Comparison of ENCODE assay signal across 13 cellular contexts in genomic region chr17:42392664-42393415, GRCh38. TPM values are rescaled to one million over a fixed set of nuclear protein-coding genes. Genes with fewer than 3 reads are reported as not detected.
DNase-seq lines count a peak whose midpoint lies in the region; ATAC-seq and TF ChIP-seq lines count a peak whose summit lies in the region.
"Had no signal": no experiment of that assay in that cellular context is flagged by ENCODE, and none has a peak within 500 bp of the region (broad histone marks: within the 10 kb centered on the region; RNA-seq: fewer than 3 reads in every experiment).

No MANE protein-coding gene starts in this region.

- H3K9me3 Mint-ChIP-seq in T-helper 2 cell treated with Interferon-gamma antibody and Interleukin-4, amounts not matched to agents 5 μg/mL and 100 μg/mL, for 36 hours, result no peaks in the 10 kb centered on the region
- H3K9me3 Mint-ChIP-seq in activated CD8-positive, alpha-beta T cell treated with anti-CD3 and anti-CD28 coated beads, Interleukin-2, amount 10 ng/mL, durations not matched to agents 7 days and 5 days (ENCODE audit: insufficient read depth), result no peaks in the 10 kb centered on the region
- H3K9me3 Mint-ChIP-seq in naive thymus-derived CD4-positive, alpha-beta T cell, result no peaks in the 10 kb centered on the region

- POLR2A ChIA-PET in activated CD8-positive, alpha-beta T cell treated with anti-CD3 and anti-CD28 coated beads, Interleukin-2, amount 10 ng/mL, durations not matched to agents 7 days and 5 days (lab: Charles Lee), result no interaction called here
- POLR2A ChIA-PET in naive thymus-derived CD4-positive, alpha-beta T cell (lab: Charles Lee), result interaction anchor here (0.8 kb wide), 1 partner anchor 67 kb away, joined by 3 read pairs; no protein-coding TSS in a partner anchor

- intact Hi-C loops in naive thymus-derived CD4-positive, alpha-beta T cell (cut with micrococcal nuclease), result no loop called here
- intact Hi-C loops in tibial artery (cut with DNase I; ENCODE audit: low total_unique reads), result no loop called here

- ATAC-seq in activated CD8-positive, alpha-beta T cell treated with anti-CD3 and anti-CD28 coated beads, Interleukin-2, amount 10 ng/mL, durations not matched to agents 7 days and 5 days, result no peak
- ATAC-seq in naive thymus-derived CD4-positive, alpha-beta T cell, result no peak

- H3K27ac Mint-ChIP-seq in T-helper 2 cell treated with Interferon-gamma antibody and Interleukin-4, amounts not matched to agents 5 μg/mL and 100 μg/mL, for 36 hours, result peak overlapping the region; percentile 13
- peak overlapping the region; percentile 59 for H3K27ac Mint-ChIP-seq in activated CD8-positive, alpha-beta T cell treated with anti-CD3 and anti-CD28 coated beads, Interleukin-2, amount 10 ng/mL, durations not matched to agents 7 days and 5 days
- peak overlapping the region in 7 of 9 donors; percentile 6 to 81 (median 43) for H3K27ac Mint-ChIP-seq in naive thymus-derived CD4-positive, alpha-beta T cell

- H3K9me3 ChIP-seq in naive thymus-derived CD4-positive, alpha-beta T cell (ENCODE audit: control insufficient read depth in 2 of 3, low read length in 3 of 3), result no peaks in the 10 kb centered on the region
- H3K9me3 ChIP-seq in HAP-1, result no peaks in the 10 kb centered on the region
- H3K9me3 ChIP-seq in tibial artery, result no peaks in the 10 kb centered on the region
- H3K9me3 ChIP-seq: left ventricle myocardium inferior, testis had no signal

- peaks cover 23% of the 10 kb centered on the region for H3K4me1 Mint-ChIP-seq in T-helper 2 cell treated with Interferon-gamma antibody and Interleukin-4, amounts not matched to agents 5 μg/mL and 100 μg/mL, for 36 hours (ENCODE audit: low read depth)
- peaks cover 35% of the 10 kb centered on the region for H3K4me1 Mint-ChIP-seq in activated CD8-positive, alpha-beta T cell treated with anti-CD3 and anti-CD28 coated beads, Interleukin-2, amount 10 ng/mL, durations not matched to agents 7 days and 5 days (ENCODE audit: low read depth)
- H3K4me1 Mint-ChIP-seq in naive thymus-derived CD4-positive, alpha-beta T cell, result peaks cover 10 to 30% (median 22%) of the 10 kb centered on the region in 7 donors

- no peaks in the 10 kb centered on the region for H3K36me3 Mint-ChIP-seq in T-helper 2 cell treated with Interferon-gamma antibody and Interleukin-4, amounts not matched to agents 5 μg/mL and 100 μg/mL, for 36 hours (ENCODE audit: low read depth)
- no peaks in the 10 kb centered on the region for H3K36me3 Mint-ChIP-seq in activated CD8-positive, alpha-beta T cell treated with anti-CD3 and anti-CD28 coated beads, Interleukin-2, amount 10 ng/mL, durations not matched to agents 7 days and 5 days (ENCODE audit: low read depth)
- no peaks in the 10 kb centered on the region for H3K36me3 Mint-ChIP-seq in naive thymus-derived CD4-positive, alpha-beta T cell

- CTCF ChIA-PET in activated CD8-positive, alpha-beta T cell treated with anti-CD3 and anti-CD28 coated beads, Interleukin-2, amount 10 ng/mL, durations not matched to agents 7 days and 5 days (lab: Charles Lee), result interaction anchor here (0.7 to 7.7 kb wide), 9 partner anchors 12 to 135 kb away, joined by 3 to 70 read pairs (median 4); no protein-coding TSS in a partner anchor
- CTCF ChIA-PET in naive thymus-derived CD4-positive, alpha-beta T cell (lab: Charles Lee), result interaction anchor here (0.8 to 1.3 kb wide), 3 partner anchors 10 to 70 kb away, joined by 3 read pairs; no protein-coding TSS in a partner anchor

- no peak for TF ChIP-seq CTCF in GM13976 (IDR thresholded peaks at IDR 0.05; ENCODE audit: borderline replicate concordance, control extremely low read depth, extremely low read depth, insufficient read depth, missing control alignments)
- TF ChIP-seq CTCF in tibial artery (IDR thresholded peaks at IDR 0.05), result no peak

- H3K4me3 Mint-ChIP-seq in T-helper 2 cell treated with Interferon-gamma antibody and Interleukin-4, amounts not matched to agents 5 μg/mL and 100 μg/mL, for 36 hours, result no peak overlapping the region
- no peak overlapping the region for H3K4me3 Mint-ChIP-seq in activated CD8-positive, alpha-beta T cell treated with anti-CD3 and anti-CD28 coated beads, Interleukin-2, amount 10 ng/mL, durations not matched to agents 7 days and 5 days
- H3K4me3 Mint-ChIP-seq in naive thymus-derived CD4-positive, alpha-beta T cell, result no peak overlapping the region

- no peaks in the 10 kb centered on the region for H3K27me3 Mint-ChIP-seq in T-helper 2 cell treated with Interferon-gamma antibody and Interleukin-4, amounts not matched to agents 5 μg/mL and 100 μg/mL, for 36 hours (ENCODE audit: low read depth)
- H3K27me3 Mint-ChIP-seq in activated CD8-positive, alpha-beta T cell treated with anti-CD3 and anti-CD28 coated beads, Interleukin-2, amount 10 ng/mL, durations not matched to agents 7 days and 5 days (ENCODE audit: low read depth), result no peaks in the 10 kb centered on the region
- peaks cover 0 to 3% (median 0%) of the 10 kb centered on the region in 5 donors for H3K27me3 Mint-ChIP-seq in naive thymus-derived CD4-positive, alpha-beta T cell

- no peak overlapping the region for H3K27ac ChIP-seq in naive thymus-derived CD4-positive, alpha-beta T cell (ENCODE audit: low read depth, low read length)
- no peak overlapping the region for H3K27ac ChIP-seq in tibial artery
- H3K27ac ChIP-seq: left ventricle myocardium inferior, testis had no signal

- H3K36me3 ChIP-seq in naive thymus-derived CD4-positive, alpha-beta T cell (ENCODE audit: control insufficient read depth in 2 of 3, insufficient read depth in 3 of 3, low read length in 3 of 3), result peaks cover 0 to 4% (median 0%) of the 10 kb centered on the region in 3 experiments
- H3K36me3 ChIP-seq in HAP-1 (replicated peaks), result no peaks in the 10 kb centered on the region
- H3K36me3 ChIP-seq in tibial artery, result no peaks in the 10 kb centered on the region
- H3K36me3 ChIP-seq: left ventricle myocardium inferior had no signal

- in situ Hi-C loops in GM13976 (cut with MboI; ENCODE audit: low sequenced_read_pairs, unreplicated experiment), result no loop called here
- in situ Hi-C loops in HAP-1 (cut with MboI; ENCODE audit: low sequenced_read_pairs), result no loop called here

- H3K4me1 ChIP-seq in naive thymus-derived CD4-positive, alpha-beta T cell (ENCODE audit: control insufficient read depth in 2 of 2, insufficient read depth in 2 of 2, low read length in 2 of 2), result peaks cover 4 to 7% of the 10 kb centered on the region in 2 donors
- H3K4me1 ChIP-seq in HAP-1, result peaks cover 8% of the 10 kb centered on the region
- peaks cover 0 to 8% (median 0%) of the 10 kb centered on the region in 4 donors for H3K4me1 ChIP-seq in tibial artery

- no peak for DNase-seq in T-helper 2 cell treated with Interferon-gamma antibody and Interleukin-4, amounts not matched to agents 5 μg/mL and 100 μg/mL, for 36 hours (ENCODE audit: low spot score)
- DNase-seq in T-helper 2 cell, result no peak
- DNase-seq in GM13976 (ENCODE audit: low spot score), result peak; percentile 68
- no peak for DNase-seq in activated CD8-positive, alpha-beta T cell treated with anti-CD3 and anti-CD28 coated beads, Interleukin-2, amount 10 ng/mL, durations not matched to agents 7 days and 5 days
- DNase-seq in naive thymus-derived CD4-positive, alpha-beta T cell, result no peak
- DNase-seq in HAP-1 (ENCODE audit: low spot score in 2 of 2), result no peak
- no peak for DNase-seq in tibial artery
- no peak for DNase-seq in SW480 (ENCODE audit: low spot score)
- DNase-seq: activated CD4-positive, CD25-positive, alpha-beta regulatory T cell treated with anti-CD3 and anti-CD28 coated beads, Interleukin-2, amount 50 U/mL, for 72 hours; left ventricle myocardium inferior; NCI-H2081 treated with DMSO at 0.1 percent for 48 hours; NCI-H526 treated with DMSO at 0.1 percent for 48 hours; testis had no signal

- no peak overlapping the region for H3K4me3 ChIP-seq in naive thymus-derived CD4-positive, alpha-beta T cell (ENCODE audit: low read length)
- no peak overlapping the region for H3K4me3 ChIP-seq in HAP-1
- H3K4me3 ChIP-seq in tibial artery, result no peak overlapping the region
- H3K4me3 ChIP-seq: left ventricle myocardium inferior, testis had no signal

- no peaks in the 10 kb centered on the region for H3K27me3 ChIP-seq in naive thymus-derived CD4-positive, alpha-beta T cell (ENCODE audit: control insufficient read depth in 2 of 2, insufficient read depth in 2 of 2, low read length in 2 of 2)
- no peaks in the 10 kb centered on the region for H3K27me3 ChIP-seq in HAP-1 (ENCODE audit: low read depth)
- H3K27me3 ChIP-seq in tibial artery, result no peaks in the 10 kb centered on the region
- H3K27me3 ChIP-seq: testis had no signal

RNA-seq across cellular contexts. Expression of gene STAT3, which starts 4.6 kb away (rescaled TPM):
- 100 to 1,000 TPM in 1 of 2 experiments, 10 to 100 TPM in 1; 94.7 to 101 TPM for total RNA-seq in activated CD8-positive, alpha-beta T cell treated with anti-CD3 and anti-CD28 coated beads, Interleukin-2, amount 10 ng/mL, durations not matched to agents 7 days and 5 days
- total RNA-seq in naive thymus-derived CD4-positive, alpha-beta T cell, result 100 to 1,000 TPM; 133 to 275 (median 231) TPM
- polyA plus RNA-seq in naive thymus-derived CD4-positive, alpha-beta T cell, result 100 to 1,000 TPM; 159 to 189 TPM

RNA-seq across cellular contexts. Expression of gene CAVIN1, which starts 30.2 kb away (rescaled TPM):
- 1 to 10 TPM; 1.7 to 2.0 TPM for total RNA-seq in activated CD8-positive, alpha-beta T cell treated with anti-CD3 and anti-CD28 coated beads, Interleukin-2, amount 10 ng/mL, durations not matched to agents 7 days and 5 days
- 1 to 10 TPM in 2 of 5 experiments, under 1 TPM in 1, not detected in 2; 0.32 to 3.8 (median 1.1) TPM for total RNA-seq in naive thymus-derived CD4-positive, alpha-beta T cell
- polyA plus RNA-seq in naive thymus-derived CD4-positive, alpha-beta T cell, result under 1 TPM; 0.25 to 0.81 TPM
